Comparison of ENCODE assay signal across 12 cellular contexts in genomic region chr2:54416166-54416798, GRCh38. TPM values are rescaled to one million over a fixed set of nuclear protein-coding genes. Genes with fewer than 3 reads are reported as not detected.
DNase-seq lines count a peak whose midpoint lies in the region; ATAC-seq, FAIRE-seq and TF ChIP-seq lines count a peak whose summit lies in the region.
"Had no signal": no experiment of that assay in that cellular context is flagged by ENCODE, and none has a peak within 500 bp of the region (broad histone marks: within the 10 kb centered on the region; RNA-seq: fewer than 3 reads in every experiment).

No MANE protein-coding gene starts in this region.

- POLR2A ChIA-PET in OCI-LY7 (lab: Charles Lee) = interaction anchor here (0.5 kb wide), 1 partner anchor 27 kb away, joined by 4 read pairs; no protein-coding TSS in a partner anchor
- POLR2A ChIA-PET in H1 (lab: Charles Lee; ENCODE audit: partially characterized antibody) = no interaction called here

- no peak overlapping the region for H2BK12ac ChIP-seq in H1 (ENCODE audit: low read depth, low read length)

- H3K14ac ChIP-seq in H1 (ENCODE audit: insufficient read length) = no peak overlapping the region

- H3K4me3 ChIP-seq in OCI-LY7 (ENCODE audit: low read depth, low read length, poor library complexity, severe bottlenecking) (no peak overlapping the region), H1 (ENCODE audit: extremely low read depth in 1 of 4, insufficient read depth in 2 of 4, low read depth in 3 of 4, low read length in 4 of 4) (no peak overlapping the region), testis (no peak overlapping the region)
- H3K4me3 ChIP-seq: Peyer's patch had no signal

- no peak for ATAC-seq in omental fat pad (ENCODE audit: low FRiP score)

- H4K8ac ChIP-seq in H1 (ENCODE audit: extremely low read depth, insufficient read depth, low read length) = no peak overlapping the region

- no peak for FAIRE-seq in H1 (lab: Jason Lieb, UNC)
- FAIRE-seq: D721Med had no signal

- TF ChIP-seq CTCF in OCI-LY7 (conservative IDR thresholded peaks at IDR 0.05; ENCODE audit: low read length) = no peak
- TF ChIP-seq CTCF in H1 (IDR thresholded peaks at IDR 0.05; ENCODE audit: control extremely low read depth in 1 of 3, insufficient read depth in 1 of 3, low read depth in 1 of 3, low read length in 3 of 3) = no peak
- TF ChIP-seq CTCF in testis (IDR thresholded peaks at IDR 0.05) = no peak
- no peak for TF ChIP-seq CTCF in omental fat pad (IDR thresholded peaks at IDR 0.05)

- no TSS peak for BruUV-seq in OCI-LY7 (replicated peaks; lab: Mats Ljungman, UMichigan)

- no peaks in the 10 kb centered on the region for H3K4me1 ChIP-seq in OCI-LY7 (ENCODE audit: insufficient read depth, low read length, poor library complexity, severe bottlenecking)
- peaks cover 0 to 2% (median under 1%) of the 10 kb centered on the region in 4 experiments; a peak in 3 of 7 replicates for H3K4me1 ChIP-seq in H1 (replicated peaks in 1 of 4; ENCODE audit: control insufficient read depth in 3 of 4, insufficient read depth in 4 of 4, low read length in 3 of 4)
- peaks cover 16% of the 10 kb centered on the region for H3K4me1 ChIP-seq in testis
- H3K4me1 ChIP-seq: Peyer's patch had no signal

- no peak for TF ChIP-seq RAD21 in H1 (IDR thresholded peaks at IDR 0.05 in 1 of 2, conservative IDR thresholded peaks at IDR 0.05 in 1 of 2; ENCODE audit: low read depth in 2 of 2, low read length in 2 of 2)

- H2BK5ac ChIP-seq in H1 (ENCODE audit: low read depth, low read length) = no peak overlapping the region

- H3K36me3 ChIP-seq in OCI-LY7 (ENCODE audit: insufficient read depth, low read length) (no peaks in the 10 kb centered on the region), H1 (ENCODE audit: control insufficient read depth in 2 of 4, insufficient read depth in 4 of 4, low read length in 3 of 4) (no peaks in the 10 kb centered on the region), testis (ENCODE audit: low read depth, missing control alignments) (no peaks in the 10 kb centered on the region)
- H3K36me3 ChIP-seq: Peyer's patch had no signal

- peak overlapping the region; percentile 26 for H4K5ac ChIP-seq in H1 (ENCODE audit: insufficient read length, low read depth, low read length)

- H3K27ac ChIP-seq in OCI-LY7 (ENCODE audit: low read depth, low read length, poor library complexity, severe bottlenecking) = no peak overlapping the region
- H3K27ac ChIP-seq in H1 (ENCODE audit: low read depth, low read length) = no peak overlapping the region
- H3K27ac ChIP-seq in testis = peak overlapping the region; percentile 37 to 77
- H3K27ac ChIP-seq: Peyer's patch had no signal

- CTCF ChIA-PET in OCI-LY7 (lab: Charles Lee; ENCODE audit: unreplicated experiment) (no interaction called here), H1 (lab: Charles Lee; ENCODE audit: partially characterized antibody) (interaction anchor here (1.0 kb wide), 1 partner anchor 249 kb away, joined by 3 read pairs; no protein-coding TSS in a partner anchor)

- WGBS in H1 (ENCODE audit: extremely low coverage in 1 of 2, insufficient coverage in 1 of 2, insufficient read length in 1 of 2, insufficient replicate concordance in 2 of 2, low coverage in 1 of 2, low lambda C conversion rate in 2 of 2, missing lambda C conversion rate in 1 of 2), 2 experiments = 80% methylated on average over 9 of the region's 9 CpGs; no CpG with 5 or more reads in 1 of the 2 experiments
- WGBS in testis, 2 donors = 32 to 36% methylated on average over 9 of the region's 9 CpGs

- H3K9ac ChIP-seq in H1 (replicated peaks in 1 of 4; ENCODE audit: extremely low read depth in 1 of 4, low read depth in 3 of 4, low read length in 3 of 4) = no peak overlapping the region

- no peak for DNase-seq in OCI-LY7 (ENCODE audit: low spot score)
- no peak for DNase-seq in H1 (ENCODE audit: low read depth in 1 of 2, low spot score in 2 of 2)
- peak; percentile 45 for DNase-seq in left kidney (ENCODE audit: low read depth, low spot score)
- peak; percentile 32 for DNase-seq in testis
- DNase-seq in omental fat pad (ENCODE audit: low spot score) = no peak
- DNase-seq in A172 (ENCODE audit: low spot score) = no peak
- DNase-seq in activated CD8-positive, alpha-beta memory T cell treated with anti-CD3 and anti-CD28 coated beads for 24 hours = no peak
- no peak for DNase-seq in inferior parietal cortex (ENCODE audit: extremely low spot score)
- DNase-seq: activated B cell treated with CpG ODN at 0.5 μM for 24 hours, NCI-H187, Peyer's patch had no signal

- no peak overlapping the region for H2BK20ac ChIP-seq in H1 (ENCODE audit: low read length)

- no peaks in the 10 kb centered on the region for H3K9me3 ChIP-seq in OCI-LY7 (ENCODE audit: low read length)
- no peaks in the 10 kb centered on the region for H3K9me3 ChIP-seq in H1 (ENCODE audit: insufficient read depth in 2 of 2, low read depth in 1 of 2, low read length in 1 of 2)
- H3K9me3 ChIP-seq in testis = no peaks in the 10 kb centered on the region
- H3K9me3 ChIP-seq: Peyer's patch had no signal

- no peaks in the 10 kb centered on the region for H3K79me2 ChIP-seq in OCI-LY7 (ENCODE audit: insufficient read depth, low read depth, low read length)
- no peaks in the 10 kb centered on the region for H3K79me2 ChIP-seq in H1 (ENCODE audit: control insufficient read depth in 1 of 2, insufficient read depth in 2 of 2, low read length in 2 of 2)

- H3K27me3 ChIP-seq in H1 (replicated peaks in 1 of 4; ENCODE audit: control insufficient read depth in 3 of 4, extremely low read depth in 1 of 4, insufficient read depth in 3 of 4, low read length in 3 of 4) (no peaks in the 10 kb centered on the region), testis (no peaks in the 10 kb centered on the region)
- H3K27me3 ChIP-seq: Peyer's patch had no signal

- H2AFZ ChIP-seq in OCI-LY7 (ENCODE audit: low read length) (0 out of 2 replicates have a peak overlapping the region, but pooled peaks have one; percentile 12), H1 (ENCODE audit: low read length) (peak overlapping the region; percentile 59; the same call in 1 of the 2 replicates)

- H3K18ac ChIP-seq in H1 (ENCODE audit: extremely low read depth, low read length) = no peak overlapping the region

- no peak overlapping the region for H3K56ac ChIP-seq in H1 (replicated peaks; ENCODE audit: insufficient read length, low read depth, low read length)

- H3K23ac ChIP-seq in H1 (ENCODE audit: insufficient read length) = no peak overlapping the region

- H2BK15ac ChIP-seq in H1 (ENCODE audit: low read length) = no peak overlapping the region

- intact Hi-C loops in OCI-LY7 (cut with micrococcal nuclease; ENCODE audit: unreplicated experiment) (no loop called here), testis (cut with DNase I; ENCODE audit: low total_unique reads) (no loop called here)

- H3K23me2 ChIP-seq in H1 (ENCODE audit: low read depth, low read length) = no peaks in the 10 kb centered on the region

- no peak overlapping the region for H3K4me2 ChIP-seq in OCI-LY7 (ENCODE audit: low read length)
- no peak overlapping the region for H3K4me2 ChIP-seq in H1 (ENCODE audit: insufficient read depth in 1 of 2, low read depth in 2 of 2, low read length in 2 of 2)

- H3K9me2 ChIP-seq in OCI-LY7 (ENCODE audit: insufficient read depth, low read length) = no peaks in the 10 kb centered on the region

- H2AK5ac ChIP-seq in H1 (ENCODE audit: low read depth, low read length) = no peak overlapping the region

- H3K79me1 ChIP-seq in H1 (ENCODE audit: low read depth, low read length) = no peaks in the 10 kb centered on the region

- H4K20me1 ChIP-seq in OCI-LY7 (ENCODE audit: insufficient read depth, low read length) = no peaks in the 10 kb centered on the region
- H4K20me1 ChIP-seq in H1 (replicated peaks in 1 of 2; ENCODE audit: control insufficient read depth in 1 of 2, insufficient read depth in 2 of 2, low read length in 2 of 2) = no peaks in the 10 kb centered on the region

- H2BK120ac ChIP-seq in H1 (replicated peaks; ENCODE audit: low read depth, low read length) = no peak overlapping the region

- no peak for TF ChIP-seq POLR2A in H1 (IDR thresholded peaks at IDR 0.05; ENCODE audit: control extremely low read depth in 1 of 2, low read depth in 2 of 2, low read length in 2 of 2)
- TF ChIP-seq POLR2A in testis (IDR thresholded peaks at IDR 0.05) = no peak

- H4K91ac ChIP-seq in H1 (replicated peaks; ENCODE audit: insufficient read length, low read length) = no peak overlapping the region

- no peak overlapping the region for H3K4ac ChIP-seq in H1 (replicated peaks; ENCODE audit: insufficient read length, low read depth, low read length)

- no peak for TF ChIP-seq EP300 in H1 (IDR thresholded peaks at IDR 0.05; ENCODE audit: borderline replicate concordance in 1 of 2, low read depth in 2 of 2, low read length in 2 of 2)

TF ChIP-seq in H1, 55 proteins besides CTCF, POLR2A, EP300 and RAD21 (continues in another document):
- TF ChIP-seq SP1 (IDR thresholded peaks at IDR 0.05; ENCODE audit: low read depth, low read length) = no peak
- TF ChIP-seq BRCA1 (IDR thresholded peaks at IDR 0.05; ENCODE audit: low read depth, low read length) = no peak
- TF ChIP-seq SIRT6 (IDR thresholded peaks at IDR 0.05; ENCODE audit: low read length) = no peak
- TF ChIP-seq SRF (IDR thresholded peaks at IDR 0.05; ENCODE audit: low read depth, low read length) = no peak
- TF ChIP-seq TAF7 (optimal IDR thresholded peaks at IDR 0.05; ENCODE audit: borderline replicate concordance, low read depth, low read length) = no peak
- TF ChIP-seq POU5F1 (IDR thresholded peaks at IDR 0.05; ENCODE audit: low read depth, low read length) = no peak
- no peak for TF ChIP-seq RXRA (IDR thresholded peaks at IDR 0.05; ENCODE audit: insufficient read depth, low read depth, low read length)
- no peak for TF ChIP-seq TCF12 (IDR thresholded peaks at IDR 0.05; ENCODE audit: low read depth, low read length)

RNA-seq across cellular contexts. Expression of gene SPTBN1, which starts 39.8 kb away (rescaled TPM):
- total RNA-seq in OCI-LY7 (2014; rRNA removed; shearing (Covaris generic)) = 183 and 200 TPM in 2 replicates
- total RNA-seq in OCI-LY7 (2022) = 132 and 160 TPM in 2 replicates
- 174 and 180 TPM in 2 replicates for total RNA-seq in H1 (2021; fragmentation: NEBNext Ultra II Directional; extraction: Animal tissue kit (Norgen Biotek cat#: 25700))
- polyA plus RNA-seq in H1 (2011; rRNA removed) = 30.7 and 31.8 TPM in 2 replicates
- polyA plus RNA-seq in H1 (2011; cell fraction: cytosol; rRNA removed) = 29.0 TPM
- 199 TPM for polyA plus RNA-seq in H1 (2011; cell fraction: nucleus; rRNA removed)
- 91.4 to 111 TPM (median 106 TPM) in 4 replicates for polyA plus RNA-seq in H1 (2012, experiment 1 of 2)
- 5.4 TPM for polyA plus RNA-seq in H1 (2012, experiment 2 of 2)
- polyA plus RNA-seq in H1 (2013, experiment 1 of 2) = 117 TPM
- polyA plus RNA-seq in H1 (2013, experiment 2 of 2) = 112 TPM
- polyA minus RNA-seq in H1 (2011; rRNA and poly(A)+ RNA removed) = 102 and 138 TPM in 2 replicates
- polyA minus RNA-seq in H1 (2011; cell fraction: cytosol; rRNA and poly(A)+ RNA removed) = 66.8 TPM
- polyA minus RNA-seq in H1 (2011; cell fraction: nucleus; rRNA and poly(A)+ RNA removed) = 173 TPM
- total RNA-seq in testis = 100 to 1,000 TPM; 278 to 366 TPM
- 143 TPM for polyA plus RNA-seq in testis (ENCODE audit: insufficient read depth, low read depth, low replicate concordance)
- 1,000 to 10,000 TPM in 2 of 4 donors, 100 to 1,000 TPM in 2; 681 to 1,046 (median 964) TPM for total RNA-seq in omental fat pad
- 197 and 202 TPM in 2 replicates for total RNA-seq in A172 (2014; rRNA removed; shearing (Covaris generic))

Comparison
In these comparisons a context has a peak if more than half of its experiments do, and no peak if none do; other contexts are left out.
1. DNase-seq: peak in left kidney (single experiment) and testis (single experiment); none in OCI-LY7 (single experiment), H1 (0 of 2), omental fat pad (single experiment), A172 (single experiment), activated CD8-positive, alpha-beta memory T cell treated with anti-CD3 and anti-CD28 coated beads for 24 hours (single experiment) and inferior parietal cortex (single experiment).
2. H3K27ac ChIP-seq: peak in testis (2 of 2); none in OCI-LY7 (single experiment) and H1 (single experiment).